ENCODE assay signal across 21 cellular contexts in genomic region chr1:157292809-157293564, GRCh38.
A peak's percentile ranks its signal among the peaks of the same experiment; 100 is the strongest.
DNase-seq lines count a peak whose midpoint lies in the region; ATAC-seq, FAIRE-seq and TF ChIP-seq lines count a peak whose summit lies in the region.
"Had no signal": no experiment of that assay in that cellular context is flagged by ENCODE, and none has a peak within 500 bp of the region (broad histone marks: within the 10 kb centered on the region; RNA-seq: fewer than 3 reads in every experiment).

No MANE protein-coding gene starts in this region.

- no peak overlapping the region for H2AFZ ChIP-seq in HepG2 (ENCODE audit: low read length)
- no peak overlapping the region for H2AFZ ChIP-seq in Karpas-422 (ENCODE audit: low read length)
- no peak overlapping the region for H2AFZ ChIP-seq in neuronal stem cell (ENCODE audit: low read length)
- H2AFZ ChIP-seq in hepatocyte = no peak overlapping the region
- H2AFZ ChIP-seq: GM23338 had no signal

- no peaks in the 10 kb centered on the region for H3K79me2 ChIP-seq in HepG2 (ENCODE audit: insufficient read depth, low read length)
- H3K79me2 ChIP-seq in Karpas-422 (ENCODE audit: low read length) = no peaks in the 10 kb centered on the region
- H3K79me2 ChIP-seq in hepatocyte = no peaks in the 10 kb centered on the region

- H3K4me1 ChIP-seq in HepG2 (ENCODE audit: insufficient read depth, low read length) (peaks cover 37% of the 10 kb centered on the region), right lobe of liver (no peaks in the 10 kb centered on the region), Karpas-422 (ENCODE audit: low read length) (no peaks in the 10 kb centered on the region), neuronal stem cell (ENCODE audit: control insufficient read depth in 2 of 2, insufficient read depth in 1 of 2, low read depth in 1 of 2, low read length in 2 of 2) (no peaks in the 10 kb centered on the region), hepatocyte (ENCODE audit: insufficient read depth) (no peaks in the 10 kb centered on the region)

- CTCF ChIA-PET in HepG2 (lab: Yijun Ruan, JAX; ENCODE audit: low intra/inter-chr PET ratio, low total read pairs) = no interaction called here

- H3K36me3 ChIP-seq in HepG2 (replicated peaks in 1 of 2; ENCODE audit: control insufficient read depth in 1 of 2, insufficient read depth in 2 of 2, low read length in 2 of 2) = no peaks in the 10 kb centered on the region
- no peaks in the 10 kb centered on the region for H3K36me3 ChIP-seq in right lobe of liver
- no peaks in the 10 kb centered on the region for H3K36me3 ChIP-seq in Karpas-422 (ENCODE audit: insufficient read depth, low read length)
- no peaks in the 10 kb centered on the region for H3K36me3 ChIP-seq in neuronal stem cell (replicated peaks in 1 of 2; ENCODE audit: control insufficient read depth in 2 of 2, insufficient read depth in 2 of 2, low read length in 2 of 2)
- H3K36me3 ChIP-seq in hepatocyte (replicated peaks; ENCODE audit: insufficient read depth, low read depth) = no peaks in the 10 kb centered on the region

- TF ChIP-seq EP300 in HepG2 (IDR thresholded peaks at IDR 0.05; ENCODE audit: low read depth in 2 of 2, low read length in 2 of 2) = no peak
- no peak for TF ChIP-seq EP300 in HepG2 (CRISPR knock-in tag; IDR thresholded peaks at IDR 0.05; ENCODE audit: borderline replicate concordance)

- H4K8ac ChIP-seq in neuronal stem cell (ENCODE audit: low read depth, low read length) = no peak overlapping the region

- H2BK12ac ChIP-seq in neuronal stem cell (ENCODE audit: low read length) = no peak overlapping the region

- TF ChIP-seq POLR2A in HepG2 (IDR thresholded peaks at IDR 0.05; ENCODE audit: insufficient read depth in 1 of 2, low read depth in 2 of 2, low read length in 2 of 2) = no peak
- TF ChIP-seq POLR2A in right lobe of liver (IDR thresholded peaks at IDR 0.05) = no peak

- POLR2A ChIA-PET in HepG2 (lab: Yijun Ruan, JAX) = interaction anchor here (3.1 kb wide), 1 partner anchor 52 kb away, joined by 12 read pairs; no protein-coding TSS in a partner anchor

- H3K27me3 Mint-ChIP-seq in osteocyte (ENCODE audit: unreplicated experiment) = peaks cover 17% of the 10 kb centered on the region

- H3K18ac ChIP-seq in neuronal stem cell (ENCODE audit: low read length) = no peak overlapping the region

- H3K79me1 ChIP-seq in neuronal stem cell (ENCODE audit: low read depth, low read length) = no peaks in the 10 kb centered on the region

- in situ Hi-C loops in HepG2 (cut with HindIII; ENCODE audit: extremely low pct_ligation_motif_present, low pct_unique_long_range_greater_than_20kb) = no loop called here

- H3K27ac ChIP-seq in HepG2 (ENCODE audit: extremely low read length, insufficient read depth, low read length) (no peak overlapping the region), right lobe of liver (no peak overlapping the region), Karpas-422 (ENCODE audit: low read length) (no peak overlapping the region), neuronal stem cell (replicated peaks; ENCODE audit: low read length) (no peak overlapping the region), hepatocyte (no peak overlapping the region)
- H3K27ac ChIP-seq: C4-2B, HL-60 had no signal

- H3K4me3 ChIP-seq in HepG2 (replicated peaks in 1 of 3; ENCODE audit: insufficient read depth in 1 of 3, low read depth in 2 of 3, low read length in 3 of 3) (no peak overlapping the region), right lobe of liver (no peak overlapping the region), Karpas-422 (ENCODE audit: low read length) (no peak overlapping the region), neuronal stem cell (ENCODE audit: low read length in 2 of 2) (no peak overlapping the region), hepatocyte (no peak overlapping the region)
- H3K4me3 ChIP-seq: GM23338 had no signal

- intact Hi-C loops in HepG2 (cut with micrococcal nuclease; ENCODE audit: unreplicated experiment) = loop anchor here (10.0 kb wide), 1 partner anchor 48 kb away; no protein-coding TSS in a partner anchor
- intact Hi-C loops in right lobe of liver (cut with DNase I) = no loop called here

- H2BK5ac ChIP-seq in neuronal stem cell (ENCODE audit: low read length) = no peak overlapping the region

- H3K9me3 ChIP-seq in HepG2 (ENCODE audit: low read length) (no peaks in the 10 kb centered on the region), right lobe of liver (no peaks in the 10 kb centered on the region), Karpas-422 (ENCODE audit: low read length) (no peaks in the 10 kb centered on the region), neuronal stem cell (replicated peaks in 1 of 2; ENCODE audit: control insufficient read depth in 2 of 2, insufficient read depth in 1 of 2, low read depth in 1 of 2, low read length in 2 of 2) (peaks cover 0 to 1% of the 10 kb centered on the region in 2 donors), hepatocyte (ENCODE audit: low read depth) (no peaks in the 10 kb centered on the region)

- no peak overlapping the region for H4K91ac ChIP-seq in neuronal stem cell (ENCODE audit: low read depth, low read length, poor library complexity)

- DNase-seq in HepG2 (ENCODE audit: low spot score) = no peak
- no peak for DNase-seq in right lobe of liver
- peak; percentile 29 for DNase-seq in ecto neural progenitor cell (ENCODE audit: low spot score)
- DNase-seq in osteocyte (ENCODE audit: extremely low spot score, unreplicated experiment) = peak; percentile 59
- DNase-seq in Karpas-422 = no peak
- no peak for DNase-seq in neuronal stem cell (ENCODE audit: low spot score)
- no peak for DNase-seq in hepatocyte (ENCODE audit: low spot score)
- DNase-seq: 8988T; CD4-positive, alpha-beta T cell; DMS153; DMS79; GDM1; HCEC 1CT; IMR-90 had no signal

- H3K4me3 Mint-ChIP-seq in osteocyte (ENCODE audit: unreplicated experiment) = no peak overlapping the region
- H3K4me3 Mint-ChIP-seq: B cell; CD4-positive, alpha-beta T cell; GM23338 had no signal

- H3K36me3 Mint-ChIP-seq in osteocyte (ENCODE audit: unreplicated experiment) = no peaks in the 10 kb centered on the region

- no peaks in the 10 kb centered on the region for H3K4me1 Mint-ChIP-seq in osteocyte (ENCODE audit: unreplicated experiment)
- H3K4me1 Mint-ChIP-seq: GM23338 had no signal

- WGBS in HepG2 (ENCODE audit: low lambda C conversion rate) = 0% methylated on average over 4 of the region's 4 CpGs
- 42% methylated on average over 2 of the region's 4 CpGs for WGBS in right lobe of liver (ENCODE audit: insufficient coverage, low coverage, low lambda C conversion rate, missing lambda C conversion rate)
- no CpG with 5 or more reads among the region's 4 CpGs for WGBS in neuronal stem cell (ENCODE audit: extremely low coverage in 2 of 2, insufficient read length in 2 of 2, insufficient replicate concordance in 1 of 2), 2 donors
- 62% methylated on average over 4 of the region's 4 CpGs for WGBS in hepatocyte (ENCODE audit: low lambda C conversion rate, missing lambda C conversion rate)

- H4K20me1 ChIP-seq in HepG2 (ENCODE audit: insufficient read depth, low read length) = no peaks in the 10 kb centered on the region
- no peaks in the 10 kb centered on the region for H4K20me1 ChIP-seq in Karpas-422 (ENCODE audit: insufficient read depth, low read depth, low read length)
- H4K20me1 ChIP-seq in hepatocyte (ENCODE audit: insufficient read depth, poor library complexity, severe bottlenecking) = no peaks in the 10 kb centered on the region

- H3K27me3 ChIP-seq in HepG2 (ENCODE audit: control insufficient read depth in 1 of 2, insufficient read depth in 2 of 2, low read length in 2 of 2) = peaks cover 0 to 2% of the 10 kb centered on the region in 2 experiments; a peak in 2 of 5 replicates
- no peaks in the 10 kb centered on the region for H3K27me3 ChIP-seq in right lobe of liver
- no peaks in the 10 kb centered on the region for H3K27me3 ChIP-seq in Karpas-422 (ENCODE audit: low read length)
- H3K27me3 ChIP-seq in neuronal stem cell (ENCODE audit: control insufficient read depth in 3 of 3, insufficient read depth in 3 of 3, low read depth in 1 of 3, low read length in 3 of 3) = peaks cover 0 to 4% (median 0%) of the 10 kb centered on the region in 3 experiments
- H3K27me3 ChIP-seq in hepatocyte = no peaks in the 10 kb centered on the region

- no peak overlapping the region for H2BK120ac ChIP-seq in neuronal stem cell (ENCODE audit: low read depth, low read length)

- no peaks in the 10 kb centered on the region for H3K9me3 Mint-ChIP-seq in osteocyte (ENCODE audit: unreplicated experiment)
- H3K9me3 Mint-ChIP-seq: CD4-positive, alpha-beta T cell had no signal

- no peak overlapping the region for H3K23ac ChIP-seq in neuronal stem cell (ENCODE audit: low read depth, low read length, poor library complexity)

- no peaks in the 10 kb centered on the region for H3K9me2 ChIP-seq in Karpas-422 (replicated peaks; ENCODE audit: insufficient read depth, low read length)
- no peaks in the 10 kb centered on the region for H3K9me2 ChIP-seq in hepatocyte (replicated peaks; ENCODE audit: insufficient read depth)

- no peak overlapping the region for H3K14ac ChIP-seq in neuronal stem cell (ENCODE audit: low read length)

- BruUV-seq in HepG2 (replicated peaks; lab: Mats Ljungman, UMichigan) = no TSS peak

- no peak for FAIRE-seq in HepG2 (lab: Jason Lieb, UNC)
- FAIRE-seq: GM12892, GM18507, H54 had no signal

- no peak overlapping the region for H2BK15ac ChIP-seq in neuronal stem cell (ENCODE audit: low read length)

- H3K4me2 ChIP-seq in HepG2 (ENCODE audit: low read depth, low read length) (peak overlapping the region; percentile 16; the same call in 1 of the 2 replicates), Karpas-422 (ENCODE audit: low read depth, low read length, poor library complexity, severe bottlenecking) (no peak overlapping the region), neuronal stem cell (ENCODE audit: insufficient read depth, low read length, poor library complexity, severe bottlenecking) (no peak overlapping the region), hepatocyte (no peak overlapping the region)
- H3K4me2 ChIP-seq: GM23338 had no signal

- no peak overlapping the region for H3K4ac ChIP-seq in neuronal stem cell (ENCODE audit: low read length)

- no peak for TF ChIP-seq RAD21 in HepG2 (CRISPR knock-in tag; IDR thresholded peaks at IDR 0.05)

- no peak overlapping the region for H2AK5ac ChIP-seq in neuronal stem cell (ENCODE audit: low read depth, low read length)

- H3K27ac Mint-ChIP-seq in osteocyte (ENCODE audit: unreplicated experiment) = no peak overlapping the region
- H3K27ac Mint-ChIP-seq: B cell; CD4-positive, alpha-beta T cell; GM23338 had no signal

- ATAC-seq in HepG2 = peak; percentile 29; the same call in 2 of the 3 replicates
- ATAC-seq in right lobe of liver = no peak
- ATAC-seq: GM23338 had no signal

- H3K9ac ChIP-seq in HepG2 (ENCODE audit: insufficient read depth, low read depth, low read length) = no peak overlapping the region
- no peak overlapping the region for H3K9ac ChIP-seq in Karpas-422 (ENCODE audit: low read length)
- no peak overlapping the region for H3K9ac ChIP-seq in neuronal stem cell (ENCODE audit: low read depth, low read length, poor library complexity)

- TF ChIP-seq CTCF in HepG2 (CRISPR knock-in tag; IDR thresholded peaks at IDR 0.05) (no peak), right lobe of liver (IDR thresholded peaks at IDR 0.05) (no peak), osteocyte (IDR thresholded peaks at IDR 0.05) (no peak), hepatocyte (IDR thresholded peaks at IDR 0.05; ENCODE audit: poor library complexity) (no peak)

Comparison
In these comparisons a context has a peak if more than half of its experiments do, and no peak if none do; other contexts are left out.
1. DNase-seq: peak in ecto neural progenitor cell (single experiment) and osteocyte (single experiment); none in HepG2 (single experiment), right lobe of liver (0 of 3), Karpas-422 (single experiment), neuronal stem cell (single experiment) and hepatocyte (single experiment).